10 cellular contexts compared by ENCODE assay signal in genomic region chr11:82682003-82682751, GRCh38. TPM values are rescaled to one million over a fixed set of nuclear protein-coding genes. Genes with fewer than 3 reads are reported as not detected.
A peak's percentile ranks its signal among the peaks of the same experiment; 100 is the strongest.
DNase-seq lines count a peak whose midpoint lies in the region; ATAC-seq and FAIRE-seq lines count a peak whose summit lies in the region.
"Had no signal": no experiment of that assay in that cellular context is flagged by ENCODE, and none has a peak within 500 bp of the region (broad histone marks: within the 10 kb centered on the region; RNA-seq: fewer than 3 reads in every experiment).

No MANE protein-coding gene starts in this region.

- FAIRE-seq in RCC 7860 (lab: Jason Lieb, UNC) = no peak
- FAIRE-seq: endometrium, G401.6 had no signal

- DNase-seq in NCI-H2171 treated with DMSO at 0.1 percent for 48 hours (lab: John Stamatoyannopoulos, UW) = peak; percentile 47
- no peak for DNase-seq in NCI-H2171 (lab: John Stamatoyannopoulos, UW)
- peak in 39 of 76 experiments; percentile 4 to 82 (median 52) for DNase-seq in HUDEP-2 (lab: John Stamatoyannopoulos, UW; ENCODE audit: unreplicated experiment in 76 of 76)
- peak; percentile 44 for DNase-seq in RCC 7860 (ENCODE audit: low spot score)
- peak; percentile 42 for DNase-seq in epidermal melanocyte (ENCODE audit: insufficient read length, low spot score)
- peak; percentile 79 for DNase-seq in myocyte (ENCODE audit: low read depth)
- DNase-seq in stimulated activated CD4-positive, alpha-beta T cell treated with anti-CD3 and anti-CD28 coated beads, Interleukin-15, amount 100 ng/mL, for 24 hours = no peak

- peak; percentile 96 for ATAC-seq in GM21447 (IDR thresholded peaks at IDR 0.05; ENCODE audit: unreplicated experiment)

RNA-seq across cellular contexts. Expression of gene FAM181B, which starts 51.5 kb away (rescaled TPM):
- not detected in 2 replicates for total RNA-seq in myocyte
- not detected for polyA plus RNA-seq in myocyte (2012)

Comparison
In these comparisons a context has a peak if more than half of its experiments do, and no peak if none do; other contexts are left out.
1. DNase-seq: peak in NCI-H2171 treated with DMSO at 0.1 percent for 48 hours (single experiment), HUDEP-2 (39 of 76), RCC 7860 (single experiment), epidermal melanocyte (single experiment) and myocyte (single experiment); none in NCI-H2171 (single experiment) and stimulated activated CD4-positive, alpha-beta T cell treated with anti-CD3 and anti-CD28 coated beads, Interleukin-15, amount 100 ng/mL, for 24 hours (single experiment).